Comparison of ENCODE assay signal across 8 cellular contexts in genomic region chr11:68031136-68031459, GRCh38. TPM values are rescaled to one million over a fixed set of nuclear protein-coding genes. Genes with fewer than 3 reads are reported as not detected.
DNase-seq lines count a peak whose midpoint lies in the region; ATAC-seq, FAIRE-seq and TF ChIP-seq lines count a peak whose summit lies in the region.

No MANE protein-coding gene starts in this region.

- H3K27me3 Mint-ChIP-seq in activated CD8-positive, alpha-beta memory T cell treated with anti-CD3 and anti-CD28 coated beads, Interleukin-2, amount 10 ng/mL, durations not matched to agents 7 days and 5 days: no peaks in the 10 kb centered on the region

- H3K27me3 ChIP-seq in thoracic aorta (replicated peaks; ENCODE audit: insufficient read depth): no peaks in the 10 kb centered on the region

- peak overlapping the region; percentile 85 to 96 for H3K4me3 ChIP-seq in kidney (ENCODE audit: low read length in 2 of 2)
- peak overlapping the region; percentile 97 for H3K4me3 ChIP-seq in thoracic aorta

- peak; percentile 49 for DNase-seq in activated CD8-positive, alpha-beta memory T cell treated with anti-CD3 and anti-CD28 coated beads, Interleukin-2, amount 10 ng/mL, durations not matched to agents 7 days and 5 days
- DNase-seq in activated CD8-positive, alpha-beta memory T cell treated with anti-CD3 and anti-CD28 coated beads for 24 hours: no peak
- DNase-seq in kidney (no peak), thoracic aorta (ENCODE audit: low spot score) (no peak), NCI-H1105 (lab: John Stamatoyannopoulos, UW) (no peak), GDM1 (lab: John Stamatoyannopoulos, UW) (no peak)

- H3K4me1 Mint-ChIP-seq in activated CD8-positive, alpha-beta memory T cell treated with anti-CD3 and anti-CD28 coated beads, Interleukin-2, amount 10 ng/mL, durations not matched to agents 7 days and 5 days: peaks cover 35% of the 10 kb centered on the region

- H3K9me3 Mint-ChIP-seq in activated CD8-positive, alpha-beta memory T cell treated with anti-CD3 and anti-CD28 coated beads, Interleukin-2, amount 10 ng/mL, durations not matched to agents 7 days and 5 days (ENCODE audit: low read depth): no peaks in the 10 kb centered on the region

- H3K4me1 ChIP-seq in kidney (ENCODE audit: control insufficient read depth in 1 of 2, insufficient read depth in 1 of 2, low read depth in 1 of 2, low read length in 2 of 2): peaks cover 10 to 17% of the 10 kb centered on the region in 2 donors
- peaks cover 12 to 22% of the 10 kb centered on the region in 2 donors for H3K4me1 ChIP-seq in thoracic aorta (ENCODE audit: control insufficient read depth in 1 of 2, low read depth in 2 of 2)

- CTCF ChIA-PET in activated CD8-positive, alpha-beta memory T cell treated with anti-CD3 and anti-CD28 coated beads, Interleukin-2, amount 10 ng/mL, durations not matched to agents 7 days and 5 days (lab: Charles Lee): interaction anchor here (1.6 to 2.7 kb wide), 2 partner anchors 9 to 178 kb away, joined by 4 to 11 read pairs; partner anchors contain the start of gene TCIRG1

- H3K9me3 ChIP-seq in kidney (ENCODE audit: control insufficient read depth in 1 of 2, low read length in 2 of 2) (no peaks in the 10 kb centered on the region), thoracic aorta (no peaks in the 10 kb centered on the region)

- H3K27ac ChIP-seq in angular gyrus (ENCODE audit: low read depth, low read length) (peak overlapping the region; percentile 94), kidney (ENCODE audit: low read depth in 2 of 2, low read length in 2 of 2) (peak overlapping the region; percentile 91 to 92), thoracic aorta (peak overlapping the region; percentile 84 to 86)

- intact Hi-C loops in kidney (cut with DNase I): no loop called here

- ATAC-seq in activated CD8-positive, alpha-beta memory T cell treated with anti-CD3 and anti-CD28 coated beads, Interleukin-2, amount 10 ng/mL, durations not matched to agents 7 days and 5 days: no peak
- ATAC-seq in thoracic aorta (ENCODE audit: insufficient number of reproducible peaks, low FRiP score, low read depth) (no peak), HG03108 (IDR thresholded peaks at IDR 0.05; ENCODE audit: unreplicated experiment) (no peak)

- no peak for FAIRE-seq in kidney (lab: Jason Lieb, UNC)

- peak overlapping the region; percentile 70 to 99 for H3K9ac ChIP-seq in kidney (ENCODE audit: low read length in 2 of 2)

- peaks cover 5% of the 10 kb centered on the region for H3K36me3 Mint-ChIP-seq in activated CD8-positive, alpha-beta memory T cell treated with anti-CD3 and anti-CD28 coated beads, Interleukin-2, amount 10 ng/mL, durations not matched to agents 7 days and 5 days

- peak overlapping the region; percentile 98 for H3K4me3 Mint-ChIP-seq in activated CD8-positive, alpha-beta memory T cell treated with anti-CD3 and anti-CD28 coated beads, Interleukin-2, amount 10 ng/mL, durations not matched to agents 7 days and 5 days

- peaks cover 3 to 7% of the 10 kb centered on the region in 2 donors for H3K36me3 ChIP-seq in kidney (ENCODE audit: control insufficient read depth in 1 of 2, insufficient read depth in 2 of 2, low read length in 2 of 2)
- peaks cover 9% of the 10 kb centered on the region for H3K36me3 ChIP-seq in thoracic aorta

- peak overlapping the region; percentile 97 for H3K27ac Mint-ChIP-seq in activated CD8-positive, alpha-beta memory T cell treated with anti-CD3 and anti-CD28 coated beads, Interleukin-2, amount 10 ng/mL, durations not matched to agents 7 days and 5 days

- no peak for TF ChIP-seq CTCF in kidney (IDR thresholded peaks at IDR 0.05; ENCODE audit: borderline replicate concordance, extremely low read depth, insufficient read depth)
- TF ChIP-seq CTCF in thoracic aorta (IDR thresholded peaks at IDR 0.05): no peak

RNA-seq across cellular contexts. Expression of gene NDUFS8, which starts 0.6 kb away (rescaled TPM):
- 100 to 1,000 TPM; 161 TPM for total RNA-seq in activated CD8-positive, alpha-beta memory T cell treated with anti-CD3 and anti-CD28 coated beads, Interleukin-2, amount 10 ng/mL, durations not matched to agents 7 days and 5 days
- total RNA-seq in kidney (144 TPM), thoracic aorta (10 to 100 TPM; 85.8 to 96.5 TPM)
- 472 TPM for polyA plus RNA-seq in kidney (ENCODE audit: insufficient read depth, low read depth, low replicate concordance)

RNA-seq across cellular contexts. Expression of gene TCIRG1, which starts 7.7 kb away (rescaled TPM):
- 100 to 1,000 TPM; 235 to 311 TPM for total RNA-seq in activated CD8-positive, alpha-beta memory T cell treated with anti-CD3 and anti-CD28 coated beads, Interleukin-2, amount 10 ng/mL, durations not matched to agents 7 days and 5 days
- total RNA-seq in kidney: 97.1 TPM
- 36.3 TPM for polyA plus RNA-seq in kidney (ENCODE audit: insufficient read depth, low read depth, low replicate concordance)
- total RNA-seq in thoracic aorta: 100 to 1,000 TPM; 167 to 281 TPM

RNA-seq across cellular contexts. Expression of gene ALDH3B1, which starts 21.0 kb away (rescaled TPM):
- total RNA-seq in activated CD8-positive, alpha-beta memory T cell treated with anti-CD3 and anti-CD28 coated beads, Interleukin-2, amount 10 ng/mL, durations not matched to agents 7 days and 5 days: not detected
- total RNA-seq in kidney (42.7 TPM), thoracic aorta (10 to 100 TPM; 17.6 to 24.2 TPM)
- 20.9 TPM for polyA plus RNA-seq in kidney (ENCODE audit: insufficient read depth, low read depth, low replicate concordance)

RNA-seq across cellular contexts. Expression of gene UNC93B1, which starts 27.2 kb away (rescaled TPM):
- 10 to 100 TPM; 20.0 to 48.9 TPM for total RNA-seq in activated CD8-positive, alpha-beta memory T cell treated with anti-CD3 and anti-CD28 coated beads, Interleukin-2, amount 10 ng/mL, durations not matched to agents 7 days and 5 days
- total RNA-seq in kidney (67.9 TPM), thoracic aorta (10 to 100 TPM; 39.6 to 72.4 TPM)
- 21.3 TPM for polyA plus RNA-seq in kidney (ENCODE audit: insufficient read depth, low read depth, low replicate concordance)

Comparison
In these comparisons a context has a peak if more than half of its experiments do, and no peak if none do; other contexts are left out.
1. RNA of gene ALDH3B1, which starts 21.0 kb away (total RNA-seq): 42.7 TPM in kidney (single experiment) and 17.6 to 24.2 TPM in thoracic aorta; not detected in activated CD8-positive, alpha-beta memory T cell treated with anti-CD3 and anti-CD28 coated beads, Interleukin-2, amount 10 ng/mL, durations not matched to agents 7 days and 5 days; every median in the first group is over 10 times any median in the second.
2. Peak in every context shown above with its lines, with median percentiles within 50 percentile points of each other: H3K27ac ChIP-seq.